Comparison of ENCODE assay signal across 29 cellular contexts in the genomic region with DNA sequence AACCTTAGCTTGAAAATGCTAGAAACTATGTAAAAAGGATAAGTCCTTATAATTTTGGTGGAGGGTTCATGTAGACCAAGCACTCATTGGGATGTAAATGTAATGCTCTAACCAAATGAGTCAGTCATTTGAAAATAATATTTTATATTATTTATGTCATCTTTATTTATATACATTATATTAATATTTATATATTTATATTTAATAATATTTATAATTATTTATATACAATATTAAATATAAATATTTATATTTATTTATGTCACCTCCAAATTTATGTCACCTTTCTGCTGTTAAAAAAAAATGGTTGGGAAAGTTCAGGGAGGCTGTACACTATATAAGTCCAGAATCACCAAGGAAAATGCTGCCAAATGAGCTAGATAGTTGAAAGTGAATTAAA.
"Had no signal": no experiment of that assay in that cellular context is flagged by ENCODE, and none has a peak within 500 bp of the region (broad histone marks: within the 10 kb centered on the region; RNA-seq: fewer than 3 reads in every experiment).

No MANE protein-coding gene starts in this region.

- FAIRE-seq: urothelium cell line had no signal

- H3K4me3 Mint-ChIP-seq: naive thymus-derived CD8-positive, alpha-beta T cell; natural killer cell treated with Interleukin-12 subunit alpha and Interleukin-12 subunit beta and Interleukin-15 and Interleukin-18, amount 100 ng/mL, for 72 hours; nephron progenitor cell; neural crest cell; stimulated activated effector memory CD8-positive, alpha-beta T cell treated with anti-CD3 and anti-CD28 coated beads, Interleukin-12 subunit alpha, Interleukin-12 subunit beta, amount 100 ng/mL, for 72 hours; stimulated activated naive B cell treated with anti-CD40 and anti-IgM and Interleukin-4, amounts not matched to agents 10 μg/mL and 1 μg/mL and 100 μg/mL, for 72 hours; stimulated activated naive CD8-positive, alpha-beta T cell treated with anti-CD3 and anti-CD28 coated beads, Interleukin-15, Interleukin-2, amounts not matched to agents 100 ng/mL and 50 ng/mL, for 24 hours had no signal

- H3K27me3 Mint-ChIP-seq: naive thymus-derived CD8-positive, alpha-beta T cell; natural killer cell treated with Interleukin-12 subunit alpha and Interleukin-12 subunit beta and Interleukin-15 and Interleukin-18, amount 100 ng/mL, for 72 hours; stimulated activated naive B cell treated with anti-CD40 and anti-IgM and Interleukin-4, amounts not matched to agents 10 μg/mL and 1 μg/mL and 100 μg/mL, for 72 hours; stimulated activated naive CD8-positive, alpha-beta T cell treated with anti-CD3 and anti-CD28 coated beads, Interleukin-15, Interleukin-2, amounts not matched to agents 100 ng/mL and 50 ng/mL, for 24 hours had no signal

- H3K36me3 Mint-ChIP-seq: naive thymus-derived CD8-positive, alpha-beta T cell; natural killer cell treated with Interleukin-12 subunit alpha and Interleukin-12 subunit beta and Interleukin-15 and Interleukin-18, amount 100 ng/mL, for 72 hours; stimulated activated effector memory CD8-positive, alpha-beta T cell treated with anti-CD3 and anti-CD28 coated beads, Interleukin-12 subunit alpha, Interleukin-12 subunit beta, amount 100 ng/mL, for 72 hours; stimulated activated naive B cell treated with anti-CD40 and anti-IgM and Interleukin-4, amounts not matched to agents 10 μg/mL and 1 μg/mL and 100 μg/mL, for 72 hours had no signal

- H3K4me1 Mint-ChIP-seq: naive thymus-derived CD8-positive, alpha-beta T cell; nephron progenitor cell; neural crest cell; stimulated activated effector memory CD8-positive, alpha-beta T cell treated with anti-CD3 and anti-CD28 coated beads, Interleukin-12 subunit alpha, Interleukin-12 subunit beta, amount 100 ng/mL, for 72 hours; stimulated activated naive B cell treated with anti-CD40 and anti-IgM and Interleukin-4, amounts not matched to agents 10 μg/mL and 1 μg/mL and 100 μg/mL, for 72 hours had no signal

- H3K9me3 ChIP-seq: neutrophil, psoas muscle, stomach, thoracic aorta, thyroid gland, tibial nerve, upper lobe of left lung, vagina had no signal

- DNase-seq: naive thymus-derived CD8-positive, alpha-beta T cell; nephron progenitor cell; nucleus accumbens; posterior cingulate gyrus; psoas muscle; right cardiac atrium; stimulated activated CD4-positive, alpha-beta T cell treated with anti-CD3 and anti-CD28 coated beads, Interleukin-15, amount 100 ng/mL, for 24 hours; stimulated activated CD4-positive, alpha-beta T cell treated with anti-CD3 and anti-CD28 coated beads, Interleukin-2, amount 100 ng/mL, for 24 hours; stimulated activated CD4-positive, alpha-beta T cell treated with anti-CD3 and anti-CD28 coated beads, Interleukin-2, amount 100 ng/mL, for 48 hours; stimulated activated CD4-positive, alpha-beta T cell treated with anti-CD3 and anti-CD28 coated beads, Interleukin-4, amount 100 ng/mL, for 24 hours; stimulated activated naive B cell treated with anti-CD40 and anti-IgM and Interleukin-4, amounts not matched to agents 10 μg/mL and 1 μg/mL and 100 μg/mL, for 72 hours; stimulated activated naive CD4-positive, alpha-beta T cell treated with Interleukin-2 at 50 U/mL for 16 hours; stomach; thyroid gland; trophoblast cell; upper lobe of left lung had no signal

- ATAC-seq: naive thymus-derived CD8-positive, alpha-beta T cell; natural killer cell treated with Interleukin-12 subunit alpha and Interleukin-12 subunit beta and Interleukin-15 and Interleukin-18, amount 100 ng/mL, for 72 hours; psoas muscle; right cardiac atrium; sciatic nerve; stimulated activated effector memory CD8-positive, alpha-beta T cell treated with anti-CD3 and anti-CD28 coated beads, Interleukin-12 subunit alpha, Interleukin-12 subunit beta, amount 100 ng/mL, for 72 hours; stimulated activated naive B cell treated with anti-CD40 and anti-IgM and Interleukin-4, amounts not matched to agents 10 μg/mL and 1 μg/mL and 100 μg/mL, for 72 hours had no signal

- H3K79me2 ChIP-seq: parathyroid adenoma had no signal

- H3K9ac ChIP-seq: parathyroid adenoma had no signal

- H3K4me3 ChIP-seq: psoas muscle, skin epidermis, stomach, thoracic aorta, thyroid gland, tibial nerve, upper lobe of left lung, vagina had no signal

- H3K27ac ChIP-seq: neutrophil, parathyroid adenoma, psoas muscle, skin epidermis, stomach, thoracic aorta, thyroid gland, tibial nerve, upper lobe of left lung, vagina had no signal

- H3K9me3 Mint-ChIP-seq: natural killer cell treated with Interleukin-12 subunit alpha and Interleukin-12 subunit beta and Interleukin-15 and Interleukin-18, amount 100 ng/mL, for 72 hours; stimulated activated naive B cell treated with anti-CD40 and anti-IgM and Interleukin-4, amounts not matched to agents 10 μg/mL and 1 μg/mL and 100 μg/mL, for 72 hours had no signal

- H3K36me3 ChIP-seq: neutrophil, stomach, thoracic aorta, thyroid gland, tibial nerve, upper lobe of left lung, vagina had no signal

- H2AFZ ChIP-seq: parathyroid adenoma had no signal

- H3K27ac Mint-ChIP-seq: naive thymus-derived CD8-positive, alpha-beta T cell; natural killer cell treated with Interleukin-12 subunit alpha and Interleukin-12 subunit beta and Interleukin-15 and Interleukin-18, amount 100 ng/mL, for 72 hours; nephron progenitor cell; progenitor cell of endocrine pancreas; stimulated activated effector memory CD8-positive, alpha-beta T cell treated with anti-CD3 and anti-CD28 coated beads, Interleukin-12 subunit alpha, Interleukin-12 subunit beta, amount 100 ng/mL, for 72 hours; stimulated activated naive B cell treated with anti-CD40 and anti-IgM and Interleukin-4, amounts not matched to agents 10 μg/mL and 1 μg/mL and 100 μg/mL, for 72 hours; stimulated activated naive CD8-positive, alpha-beta T cell treated with anti-CD3 and anti-CD28 coated beads, Interleukin-15, Interleukin-2, amounts not matched to agents 100 ng/mL and 50 ng/mL, for 24 hours had no signal

- H3K27me3 ChIP-seq: neutrophil, stomach, thyroid gland, tibial nerve, upper lobe of left lung, vagina had no signal

- H3K4me1 ChIP-seq: parathyroid adenoma, psoas muscle, stomach, thyroid gland, tibial nerve, upper lobe of left lung, vagina had no signal
